11 cellular contexts compared by ENCODE assay signal in the genomic region with DNA sequence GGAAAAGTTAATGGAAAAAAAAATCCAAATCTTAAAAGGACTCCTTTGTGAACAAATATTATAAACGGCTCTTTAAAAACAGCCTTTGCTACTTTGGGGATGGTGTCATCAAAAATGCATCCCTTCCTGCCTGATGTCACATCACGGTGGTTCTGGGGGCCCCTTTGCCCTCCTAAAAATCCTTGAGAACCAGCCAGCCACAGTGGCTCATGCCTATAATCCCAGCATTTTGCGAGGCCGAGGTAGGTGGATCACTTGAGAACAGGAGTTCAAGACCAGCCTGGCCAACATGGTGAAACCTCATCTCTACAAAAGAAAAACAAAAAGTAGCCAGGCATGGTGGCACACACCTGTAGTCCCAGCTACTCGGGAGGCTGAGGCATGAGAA. TPM values are rescaled to one million over a fixed set of nuclear protein-coding genes. Genes with fewer than 3 reads are reported as not detected.
DNase-seq lines count a peak whose midpoint lies in the region; ATAC-seq and TF ChIP-seq lines count a peak whose summit lies in the region.
"Had no signal": no experiment of that assay in that cellular context is flagged by ENCODE, and none has a peak within 500 bp of the region (broad histone marks: within the 10 kb centered on the region; RNA-seq: fewer than 3 reads in every experiment).

No MANE protein-coding gene starts in this region.

- H3K4me3 Mint-ChIP-seq in CD4-positive, CD25-positive, alpha-beta regulatory T cell, result peak overlapping the region; percentile 44 to 87 (median 68)
- H3K4me3 Mint-ChIP-seq in IgD-negative memory B cell (peak overlapping the region; percentile 1 to 67 (median 54)), natural killer cell (peak overlapping the region; percentile 9)
- H3K4me3 Mint-ChIP-seq in activated naive CD8-positive, alpha-beta T cell treated with anti-CD3 and anti-CD28 coated beads, Interleukin-2, amount 10 ng/mL, durations not matched to agents 7 days and 5 days, result no peak overlapping the region

- H3K27me3 ChIP-seq in CD4-positive, CD25-positive, alpha-beta regulatory T cell (ENCODE audit: control insufficient read depth, insufficient read depth, low read length), result no peaks in the 10 kb centered on the region
- H3K27me3 ChIP-seq in testis, result no peaks in the 10 kb centered on the region

- H3K27ac Mint-ChIP-seq in CD4-positive, CD25-positive, alpha-beta regulatory T cell, result peak overlapping the region; percentile 73 to 97 (median 85)
- peak overlapping the region; percentile 54 to 99 (median 94) for H3K27ac Mint-ChIP-seq in IgD-negative memory B cell
- peak overlapping the region; percentile 48 for H3K27ac Mint-ChIP-seq in activated naive CD8-positive, alpha-beta T cell treated with anti-CD3 and anti-CD28 coated beads, Interleukin-2, amount 10 ng/mL, durations not matched to agents 7 days and 5 days
- peak overlapping the region; percentile 83 to 91 for H3K27ac Mint-ChIP-seq in natural killer cell

- H3K4me1 Mint-ChIP-seq in CD4-positive, CD25-positive, alpha-beta regulatory T cell, result peaks cover 40 to 88% (median 70%) of the 10 kb centered on the region in 4 donors
- H3K4me1 Mint-ChIP-seq in IgD-negative memory B cell (peaks cover 60 to 64% (median 60%) of the 10 kb centered on the region in 3 donors), natural killer cell (peaks cover 51 to 71% of the 10 kb centered on the region in 2 donors)
- H3K4me1 Mint-ChIP-seq in activated naive CD8-positive, alpha-beta T cell treated with anti-CD3 and anti-CD28 coated beads, Interleukin-2, amount 10 ng/mL, durations not matched to agents 7 days and 5 days, result peaks cover 51% of the 10 kb centered on the region

- H3K27ac ChIP-seq in CD4-positive, CD25-positive, alpha-beta regulatory T cell (ENCODE audit: insufficient read depth, low read length, poor library complexity, severe bottlenecking), result peak overlapping the region; percentile 60
- no peak overlapping the region for H3K27ac ChIP-seq in testis

- no peaks in the 10 kb centered on the region for H3K9me3 ChIP-seq in CD4-positive, CD25-positive, alpha-beta regulatory T cell (ENCODE audit: control insufficient read depth in 2 of 2, low read length in 2 of 2)
- no peaks in the 10 kb centered on the region for H3K9me3 ChIP-seq in testis

- intact Hi-C loops in natural killer cell (cut with micrococcal nuclease), result loop anchor here (5.0 kb wide), 2 partner anchors 38 to 52 kb away; no protein-coding TSS in a partner anchor
- intact Hi-C loops in testis (cut with DNase I; ENCODE audit: low total_unique reads), result no loop called here

- H3K27me3 Mint-ChIP-seq in CD4-positive, CD25-positive, alpha-beta regulatory T cell, result no peaks in the 10 kb centered on the region
- peaks cover 2% of the 10 kb centered on the region for H3K27me3 Mint-ChIP-seq in IgD-negative memory B cell
- no peaks in the 10 kb centered on the region for H3K27me3 Mint-ChIP-seq in activated naive CD8-positive, alpha-beta T cell treated with anti-CD3 and anti-CD28 coated beads, Interleukin-2, amount 10 ng/mL, durations not matched to agents 7 days and 5 days
- no peaks in the 10 kb centered on the region for H3K27me3 Mint-ChIP-seq in natural killer cell (ENCODE audit: low read depth in 2 of 2)

- peaks cover 29% of the 10 kb centered on the region for H3K36me3 Mint-ChIP-seq in CD4-positive, CD25-positive, alpha-beta regulatory T cell
- H3K36me3 Mint-ChIP-seq in IgD-negative memory B cell (peaks cover 14% of the 10 kb centered on the region), natural killer cell (no peaks in the 10 kb centered on the region)
- H3K36me3 Mint-ChIP-seq in activated naive CD8-positive, alpha-beta T cell treated with anti-CD3 and anti-CD28 coated beads, Interleukin-2, amount 10 ng/mL, durations not matched to agents 7 days and 5 days, result peaks cover 41% of the 10 kb centered on the region

- no peak for TF ChIP-seq POLR2A in testis (IDR thresholded peaks at IDR 0.05)

- peaks cover 9% of the 10 kb centered on the region for H3K36me3 ChIP-seq in CD4-positive, CD25-positive, alpha-beta regulatory T cell (ENCODE audit: control insufficient read depth, insufficient read depth, low read length)
- H3K36me3 ChIP-seq in testis (ENCODE audit: low read depth, missing control alignments), result no peaks in the 10 kb centered on the region

- WGBS in testis, 2 donors, result 54 to 64% methylated on average over 5 of the region's 5 CpGs

- H3K9me3 Mint-ChIP-seq in CD4-positive, CD25-positive, alpha-beta regulatory T cell, result no peaks in the 10 kb centered on the region
- no peaks in the 10 kb centered on the region for H3K9me3 Mint-ChIP-seq in IgD-negative memory B cell
- H3K9me3 Mint-ChIP-seq in activated naive CD8-positive, alpha-beta T cell treated with anti-CD3 and anti-CD28 coated beads, Interleukin-2, amount 10 ng/mL, durations not matched to agents 7 days and 5 days, result no peaks in the 10 kb centered on the region
- no peaks in the 10 kb centered on the region for H3K9me3 Mint-ChIP-seq in natural killer cell

- no peak for ATAC-seq in CD4-positive, CD25-positive, alpha-beta regulatory T cell (ENCODE audit: low read depth in 2 of 2)
- ATAC-seq in activated naive CD8-positive, alpha-beta T cell treated with anti-CD3 and anti-CD28 coated beads, Interleukin-2, amount 10 ng/mL, durations not matched to agents 7 days and 5 days (ENCODE audit: low read depth), result no peak
- ATAC-seq in natural killer cell (no peak), HG02610 (IDR thresholded peaks at IDR 0.05; ENCODE audit: unreplicated experiment) (no peak)
- ATAC-seq: Panc1 had no signal

- peak overlapping the region; percentile 21 for H3K4me3 ChIP-seq in CD4-positive, CD25-positive, alpha-beta regulatory T cell (ENCODE audit: low read depth, low read length)
- no peak overlapping the region for H3K4me3 ChIP-seq in testis

- no peak for DNase-seq in CD4-positive, CD25-positive, alpha-beta regulatory T cell
- DNase-seq in activated naive CD8-positive, alpha-beta T cell treated with anti-CD3 and anti-CD28 coated beads, Interleukin-2, amount 10 ng/mL, durations not matched to agents 7 days and 5 days, result no peak
- DNase-seq in natural killer cell (no peak), hippocampal formation (lab: John Stamatoyannopoulos, UW) (no peak), testis (no peak), NCI-H1092 (lab: John Stamatoyannopoulos, UW) (no peak)
- DNase-seq: NCI-H446 treated with DMSO at 0.1 percent for 48 hours; stimulated activated CD4-positive, alpha-beta T cell treated with anti-CD3 and anti-CD28 coated beads, Interleukin-4, amount 100 ng/mL, for 4 hours had no signal

- POLR2A ChIA-PET in activated naive CD8-positive, alpha-beta T cell treated with anti-CD3 and anti-CD28 coated beads, Interleukin-2, amount 10 ng/mL, durations not matched to agents 7 days and 5 days (lab: Charles Lee), result interaction anchor here (0.8 kb wide), 1 partner anchor 45 kb away, joined by 4 read pairs; no protein-coding TSS in a partner anchor

- TF ChIP-seq CTCF in natural killer cell (IDR thresholded peaks at IDR 0.05) (no peak), testis (IDR thresholded peaks at IDR 0.05) (no peak)

- peaks cover 82% of the 10 kb centered on the region for H3K4me1 ChIP-seq in CD4-positive, CD25-positive, alpha-beta regulatory T cell (ENCODE audit: control insufficient read depth, insufficient read depth, low read length, poor library complexity, severe bottlenecking)
- peaks cover 30% of the 10 kb centered on the region for H3K4me1 ChIP-seq in testis

RNA-seq across cellular contexts. Expression of a gene that starts 43.9 kb away (rescaled TPM):
- total RNA-seq in CD4-positive, CD25-positive, alpha-beta regulatory T cell, result 253 TPM
- 100 to 1,000 TPM; 147 to 218 (median 188) TPM for polyA plus RNA-seq in CD4-positive, CD25-positive, alpha-beta regulatory T cell
- polyA plus RNA-seq in IgD-negative memory B cell, result 173 TPM
- total RNA-seq in activated naive CD8-positive, alpha-beta T cell treated with anti-CD3 and anti-CD28 coated beads, Interleukin-2, amount 10 ng/mL, durations not matched to agents 7 days and 5 days, result 100 to 1,000 TPM; 191 to 194 TPM
- 100 to 1,000 TPM; 177 to 209 (median 203) TPM for total RNA-seq in natural killer cell
- 10 to 100 TPM; 76.6 to 89.2 TPM for total RNA-seq in testis
- polyA plus RNA-seq in testis (ENCODE audit: insufficient read depth, low read depth, low replicate concordance), result 37.9 TPM

RNA-seq across cellular contexts. Expression of a gene that starts 54.6 kb away (rescaled TPM):
- 29.9 TPM for total RNA-seq in CD4-positive, CD25-positive, alpha-beta regulatory T cell
- polyA plus RNA-seq in CD4-positive, CD25-positive, alpha-beta regulatory T cell, result 1 to 10 TPM; 2.8 to 4.5 (median 3.1) TPM
- polyA plus RNA-seq in IgD-negative memory B cell (2.1 TPM), testis (ENCODE audit: insufficient read depth, low read depth, low replicate concordance) (41.1 TPM)
- 10 to 100 TPM; 23.2 to 25.1 TPM for total RNA-seq in activated naive CD8-positive, alpha-beta T cell treated with anti-CD3 and anti-CD28 coated beads, Interleukin-2, amount 10 ng/mL, durations not matched to agents 7 days and 5 days
- total RNA-seq in natural killer cell (10 to 100 TPM; 32.9 to 49.5 (median 41.8) TPM), testis (10 to 100 TPM; 49.1 to 53.4 TPM)
